19 cellular contexts compared by ENCODE assay signal in genomic region chr10:32035038-32035437, GRCh38.
"Had no signal": no experiment of that assay in that cellular context is flagged by ENCODE, and none has a peak within 500 bp of the region (broad histone marks: within the 10 kb centered on the region; RNA-seq: fewer than 3 reads in every experiment).

No MANE protein-coding gene starts in this region.

- H3K27ac ChIP-seq: colonic mucosa, foreskin keratinocyte, hepatocyte, psoas muscle had no signal

- H3K4me3 Mint-ChIP-seq: naive thymus-derived CD4-positive, alpha-beta T cell had no signal

- FAIRE-seq: endothelial cell of umbilical vein had no signal

- H3K4me1 ChIP-seq: colonic mucosa, foreskin keratinocyte had no signal

- H3K9me3 Mint-ChIP-seq: naive thymus-derived CD4-positive, alpha-beta T cell had no signal

- H3K27me3 Mint-ChIP-seq: naive thymus-derived CD4-positive, alpha-beta T cell had no signal

- H3K4me2 ChIP-seq: hepatocyte had no signal

- H3K27me3 ChIP-seq: colonic mucosa, foreskin keratinocyte, hepatocyte, neutrophil had no signal

- DNase-seq: colonic mucosa; dermis blood vessel endothelial cell; erythroblast; foreskin keratinocyte; head of caudate nucleus; left colon; left ventricle myocardium superior; naive thymus-derived CD4-positive, alpha-beta T cell; psoas muscle; retina; stimulated activated CD4-positive, alpha-beta T cell treated with anti-CD3 and anti-CD28 coated beads, Interleukin-2, amount 100 ng/mL, for 24 hours; stimulated activated CD4-positive, alpha-beta T cell treated with anti-CD3 and anti-CD28 coated beads, Interleukin-4, amount 100 ng/mL, for 4 hours; stimulated activated naive CD4-positive, alpha-beta T cell treated with Interleukin-2 at 50 U/mL for 16 hours; trophoblast cell had no signal

- H3K4me3 ChIP-seq: colonic mucosa, hepatocyte, lung, psoas muscle had no signal

- ATAC-seq: foreskin keratinocyte; left colon; left ventricle myocardium superior; naive thymus-derived CD4-positive, alpha-beta T cell; psoas muscle; sciatic nerve had no signal

- H2AFZ ChIP-seq: hepatocyte had no signal

- H3K9me3 ChIP-seq: colonic mucosa, neutrophil, psoas muscle had no signal
